In genomic region chr11:62548545-62549335, GRCh38 we compare ENCODE assay signal across 12 cellular contexts. TPM values are rescaled to one million over a fixed set of nuclear protein-coding genes. Genes with fewer than 3 reads are reported as not detected.
A peak's percentile ranks its signal among the peaks of the same experiment; 100 is the strongest.
DNase-seq lines count a peak whose midpoint lies in the region; ATAC-seq and TF ChIP-seq lines count a peak whose summit lies in the region.
"Had no signal": no experiment of that assay in that cellular context is flagged by ENCODE, and none has a peak within 500 bp of the region (broad histone marks: within the 10 kb centered on the region; RNA-seq: fewer than 3 reads in every experiment).

No MANE protein-coding gene starts in this region.

- peak overlapping the region; percentile 76 for H2BK15ac ChIP-seq in neuronal stem cell (ENCODE audit: low read length)

- no peak overlapping the region for H2AFZ ChIP-seq in neuronal stem cell (ENCODE audit: low read length)

- H3K4me3 ChIP-seq in neuronal stem cell (ENCODE audit: low read length in 2 of 2) = no peak overlapping the region
- H3K4me3 ChIP-seq in vagina = no peak overlapping the region

- intact Hi-C loops in left cardiac atrium (cut with DNase I) (loop anchor here in 1 of 2 donors (10.0 kb wide), 1 partner anchor 154 kb away; no protein-coding TSS in a partner anchor), Right ventricle myocardium superior (cut with DNase I) (loop anchor here (5.0 kb wide), 1 partner anchor 151 kb away; no protein-coding TSS in a partner anchor), vagina (cut with DNase I) (no loop called here)

- peak overlapping the region; percentile 40 for H2AK5ac ChIP-seq in neuronal stem cell (ENCODE audit: low read depth, low read length)

- peak overlapping the region; percentile 43 for H2BK12ac ChIP-seq in neuronal stem cell (ENCODE audit: low read length)

- H3K9ac ChIP-seq in neuronal stem cell (ENCODE audit: low read depth, low read length, poor library complexity) = no peak overlapping the region

- H4K91ac ChIP-seq in neuronal stem cell (ENCODE audit: low read depth, low read length, poor library complexity) = no peak overlapping the region

- H3K14ac ChIP-seq in neuronal stem cell (ENCODE audit: low read length) = no peak overlapping the region

- H2BK120ac ChIP-seq in neuronal stem cell (ENCODE audit: low read depth, low read length) = no peak overlapping the region

- no peak for ATAC-seq in left cardiac atrium
- no peak for ATAC-seq in Right ventricle myocardium superior (ENCODE audit: poor library complexity)
- ATAC-seq: stimulated activated naive CD8-positive, alpha-beta T cell treated with anti-CD3 and anti-CD28 coated beads, Interleukin-15, amount 100 ng/mL, for 72 hours had no signal

- no peaks in the 10 kb centered on the region for H3K9me3 ChIP-seq in neuronal stem cell (replicated peaks in 1 of 2; ENCODE audit: control insufficient read depth in 2 of 2, insufficient read depth in 1 of 2, low read depth in 1 of 2, low read length in 2 of 2)
- no peaks in the 10 kb centered on the region for H3K9me3 ChIP-seq in vagina

- no peak for TF ChIP-seq POLR2A in vagina (IDR thresholded peaks at IDR 0.05)

- H3K79me1 ChIP-seq in neuronal stem cell (ENCODE audit: low read depth, low read length) = peaks cover 3% of the 10 kb centered on the region

- peaks cover 37 to 45% of the 10 kb centered on the region in 2 donors for H3K4me1 ChIP-seq in neuronal stem cell (ENCODE audit: control insufficient read depth in 2 of 2, insufficient read depth in 1 of 2, low read depth in 1 of 2, low read length in 2 of 2)
- H3K4me1 ChIP-seq in vagina = peaks cover 78% of the 10 kb centered on the region

- H3K27me3 ChIP-seq in neuronal stem cell (ENCODE audit: control insufficient read depth in 3 of 3, insufficient read depth in 3 of 3, low read depth in 1 of 3, low read length in 3 of 3) (peaks cover 15 to 50% (median 37%) of the 10 kb centered on the region in 3 experiments), vagina (no peaks in the 10 kb centered on the region)

- TF ChIP-seq CTCF in vagina (IDR thresholded peaks at IDR 0.05) = no peak

- peak overlapping the region; percentile 29 for H3K4ac ChIP-seq in neuronal stem cell (ENCODE audit: low read length)

- no peak overlapping the region for H3K23ac ChIP-seq in neuronal stem cell (ENCODE audit: low read depth, low read length, poor library complexity)

- no CpG with 5 or more reads among the region's 17 CpGs for WGBS in neuronal stem cell (ENCODE audit: extremely low coverage in 2 of 2, insufficient read length in 2 of 2, insufficient replicate concordance in 1 of 2), 2 donors

- H3K36me3 ChIP-seq in neuronal stem cell (replicated peaks in 1 of 2; ENCODE audit: control insufficient read depth in 2 of 2, insufficient read depth in 2 of 2, low read length in 2 of 2) (no peaks in the 10 kb centered on the region), vagina (no peaks in the 10 kb centered on the region)

- peak; percentile 76 for DNase-seq in left cardiac atrium
- no peak for DNase-seq in Right ventricle myocardium superior
- no peak for DNase-seq in epithelial cell of prostate (ENCODE audit: low read depth, low spot score)
- no peak for DNase-seq in neuronal stem cell (ENCODE audit: low spot score)
- no peak for DNase-seq in vagina (ENCODE audit: extremely low spot score in 2 of 2)
- DNase-seq in glomerular visceral epithelial cell (ENCODE audit: extremely low spot score) = no peak
- DNase-seq in activated effector memory CD4-positive, alpha-beta T cell treated with Interleukin-2 at 50 U/mL for 16 hours = no peak
- DNase-seq in NCI-H748 treated with DMSO at 0.1 percent for 48 hours (lab: John Stamatoyannopoulos, UW) = no peak
- DNase-seq: activated naive CD4-positive, alpha-beta T cell treated with anti-CD3 and anti-CD28 coated beads, Interleukin-2, amount 50 U/mL, for 16 hours; effector CD8-positive, alpha-beta T cell; NCI-H1694 treated with DMSO at 0.1 percent for 48 hours; stimulated activated naive CD8-positive, alpha-beta T cell treated with anti-CD3 and anti-CD28 coated beads, Interleukin-15, amount 100 ng/mL, for 72 hours had no signal

- no peak overlapping the region for H3K18ac ChIP-seq in neuronal stem cell (ENCODE audit: low read length)

- no peak overlapping the region for H2BK5ac ChIP-seq in neuronal stem cell (ENCODE audit: low read length)

- H4K8ac ChIP-seq in neuronal stem cell (ENCODE audit: low read depth, low read length) = no peak overlapping the region

- no peak overlapping the region for H3K4me2 ChIP-seq in neuronal stem cell (ENCODE audit: insufficient read depth, low read length, poor library complexity, severe bottlenecking)

- H3K27ac ChIP-seq in epithelial cell of prostate = peak overlapping the region; percentile 98
- H3K27ac ChIP-seq in neuronal stem cell (replicated peaks; ENCODE audit: low read length) = no peak overlapping the region
- H3K27ac ChIP-seq in vagina = peak overlapping the region; percentile 100

RNA-seq across cellular contexts. Expression of gene AHNAK, which starts 2.1 kb away (rescaled TPM):
- total RNA-seq in left cardiac atrium (100 to 1,000 TPM; 329 to 404 TPM), Right ventricle myocardium superior (318 TPM), vagina (828 TPM)
- polyA plus RNA-seq in neuronal stem cell (2013, experiment 1 of 2) = 6.4 TPM
- polyA plus RNA-seq in neuronal stem cell (2013, experiment 2 of 2) = 6.9 TPM

RNA-seq across cellular contexts. Expression of gene EEF1G, which starts 25.0 kb away (rescaled TPM):
- total RNA-seq in left cardiac atrium (100 to 1,000 TPM; 833 to 894 TPM), Right ventricle myocardium superior (794 TPM), vagina (1,183 TPM)
- 2,514 TPM for polyA plus RNA-seq in neuronal stem cell (2013, experiment 1 of 2)
- polyA plus RNA-seq in neuronal stem cell (2013, experiment 2 of 2) = 2,457 TPM

RNA-seq across cellular contexts. Expression of gene TUT1, which starts 42.6 kb away (rescaled TPM):
- total RNA-seq in left cardiac atrium (10 to 100 TPM in 1 of 2 donors, 1 to 10 TPM in 1; 9.6 to 11.5 TPM), Right ventricle myocardium superior (14.7 TPM), vagina (12.0 TPM)
- polyA plus RNA-seq in neuronal stem cell (2013, experiment 1 of 2) = 14.3 TPM
- polyA plus RNA-seq in neuronal stem cell (2013, experiment 2 of 2) = 14.6 TPM

RNA-seq across cellular contexts. Expression of gene MTA2, which starts 52.9 kb away (rescaled TPM):
- total RNA-seq in left cardiac atrium (10 to 100 TPM; 38.1 to 60.6 TPM), Right ventricle myocardium superior (28.2 TPM), vagina (96.3 TPM)
- polyA plus RNA-seq in neuronal stem cell (2013, experiment 1 of 2) = 61.4 TPM
- 60.5 TPM for polyA plus RNA-seq in neuronal stem cell (2013, experiment 2 of 2)
